In the genomic region with DNA sequence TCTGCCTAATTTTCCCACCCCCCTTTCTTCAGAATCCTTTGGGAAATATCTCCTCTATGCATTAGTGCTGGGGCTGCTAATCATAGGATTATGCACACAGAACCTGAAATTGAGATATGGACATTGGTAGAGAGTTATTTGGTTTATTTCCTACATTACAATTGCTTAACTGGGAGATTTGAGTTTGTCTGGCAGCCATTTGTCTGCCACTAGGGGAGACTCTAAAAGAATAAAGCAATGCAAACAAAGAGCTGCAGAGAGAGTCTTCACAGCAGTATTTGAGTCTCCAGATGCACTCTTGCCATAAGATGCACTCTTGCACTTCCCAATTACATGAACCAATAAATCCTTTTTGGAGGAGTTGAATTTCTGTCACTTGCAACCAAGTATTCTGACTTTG, we compare ENCODE assay signal across 23 cellular contexts. TPM values are rescaled to one million over a fixed set of nuclear protein-coding genes. Genes with fewer than 3 reads are reported as not detected.
DNase-seq lines count a peak whose midpoint lies in the region; ATAC-seq, FAIRE-seq and TF ChIP-seq lines count a peak whose summit lies in the region.
"Had no signal": no experiment of that assay in that cellular context is flagged by ENCODE, and none has a peak within 500 bp of the region (broad histone marks: within the 10 kb centered on the region; RNA-seq: fewer than 3 reads in every experiment).

No MANE protein-coding gene starts in this region.

- H3K27me3 ChIP-seq in H9 (ENCODE audit: insufficient read depth, low read length) (no peaks in the 10 kb centered on the region), foreskin keratinocyte (no peaks in the 10 kb centered on the region), MG63 (no peaks in the 10 kb centered on the region)
- H3K27me3 ChIP-seq: gastroesophageal sphincter, neutrophil, right atrium auricular region had no signal

- H3K9me3 ChIP-seq in H9 (ENCODE audit: control insufficient read depth, low read depth, low read length) = no peaks in the 10 kb centered on the region
- no peaks in the 10 kb centered on the region for H3K9me3 ChIP-seq in MG63
- H3K9me3 ChIP-seq: gastroesophageal sphincter, neutrophil, right atrium auricular region had no signal

- H3K4me3 ChIP-seq in AG10803 (ENCODE audit: low read length) = no peak overlapping the region
- H3K4me3 ChIP-seq in MG63 = no peak overlapping the region
- H3K4me3 ChIP-seq: gastroesophageal sphincter, right atrium auricular region had no signal

- H3K27ac ChIP-seq in H9 (ENCODE audit: insufficient read length, low read depth, low read length) = no peak overlapping the region
- no peak overlapping the region for H3K27ac ChIP-seq in foreskin keratinocyte
- H3K27ac ChIP-seq: gastroesophageal sphincter, neutrophil, right atrium auricular region had no signal

- no peaks in the 10 kb centered on the region for H3K36me3 ChIP-seq in MG63
- H3K36me3 ChIP-seq: gastroesophageal sphincter, neutrophil, right atrium auricular region had no signal

- no peak overlapping the region for H3K14ac ChIP-seq in H9 (ENCODE audit: insufficient read depth, low read length)

- no peak overlapping the region for H2BK12ac ChIP-seq in H9 (ENCODE audit: insufficient read length, low read depth, low read length)

- H2AFZ ChIP-seq in H9 (ENCODE audit: low read length) = no peak overlapping the region

- H4K91ac ChIP-seq in H9 (ENCODE audit: insufficient read length, low read depth, low read length) = no peak overlapping the region

- H3K4me1 ChIP-seq in H9 (ENCODE audit: insufficient read depth, low read length) (no peaks in the 10 kb centered on the region), foreskin keratinocyte (no peaks in the 10 kb centered on the region)
- H3K4me1 ChIP-seq: gastroesophageal sphincter, right atrium auricular region had no signal

- H2BK5ac ChIP-seq in H9 (ENCODE audit: insufficient read length, low read length) = no peak overlapping the region

- H3K79me2 ChIP-seq in H9 (ENCODE audit: insufficient read depth, low read length) = no peaks in the 10 kb centered on the region

- ATAC-seq in WTC11 = peak; percentile 47
- ATAC-seq in foreskin keratinocyte = no peak
- ATAC-seq: gastroesophageal sphincter; stimulated activated naive CD8-positive, alpha-beta T cell treated with anti-CD3 and anti-CD28 coated beads, Interleukin-15, Interleukin-2, amounts not matched to agents 100 U/mL and 50 U/mL, for 24 hours had no signal

- H2AK5ac ChIP-seq in H9 (ENCODE audit: insufficient read length, low read length) = no peak overlapping the region

- H3K36me3 Mint-ChIP-seq in H9 (ENCODE audit: insufficient read depth in 1 of 3, low read depth in 3 of 3) = no peaks in the 10 kb centered on the region; a peak in 1 of 7 replicates
- H3K36me3 Mint-ChIP-seq in WTC11 = no peaks in the 10 kb centered on the region; the same call in 1 of the 2 replicates

- H3K18ac ChIP-seq in H9 (ENCODE audit: insufficient read length, low read depth, low read length) = no peak overlapping the region

- H3K9me3 Mint-ChIP-seq in H9 (peaks cover 15 to 21% of the 10 kb centered on the region in 2 experiments; a peak in 4 of 5 replicates), WTC11 (peaks cover 28% of the 10 kb centered on the region)
- H3K9me3 Mint-ChIP-seq: T-helper 1 cell treated with Interleukin-12 subunit alpha and Interleukin-12 subunit beta and Interleukin-4 antibody, amounts not matched to agents 30 μg/mL and 1 μg/mL, for 36 hours had no signal

- peak; percentile 11 for TF ChIP-seq CTCF in AG10803 (conservative IDR thresholded peaks at IDR 0.05; ENCODE audit: low read length)
- peak; percentile 50 for TF ChIP-seq CTCF in H9 (conservative IDR thresholded peaks at IDR 0.05)
- TF ChIP-seq CTCF in WTC11 (IDR thresholded peaks at IDR 0.05) = no peak
- TF ChIP-seq CTCF in foreskin keratinocyte (conservative IDR thresholded peaks at IDR 0.05) = peak; percentile 25

- H4K20me1 ChIP-seq in H9 (ENCODE audit: control insufficient read depth, insufficient read depth, insufficient read length) = no peaks in the 10 kb centered on the region

- H2BK20ac ChIP-seq in H9 (ENCODE audit: low read depth, low read length, poor library complexity, severe bottlenecking) = no peak overlapping the region

- FAIRE-seq in GM12891 (lab: Jason Lieb, UNC) = no peak
- FAIRE-seq: H54 had no signal

- peaks cover 2% of the 10 kb centered on the region; the same call in 1 of the 2 replicates for H3K27me3 Mint-ChIP-seq in H9 (ENCODE audit: low read depth)
- H3K27me3 Mint-ChIP-seq in WTC11 (ENCODE audit: low read depth) = no peaks in the 10 kb centered on the region; the same call in 1 of the 2 replicates

- no peak overlapping the region for H3K9ac ChIP-seq in H9 (ENCODE audit: extremely low read depth, insufficient read length, low read length)

- H2BK15ac ChIP-seq in H9 (ENCODE audit: low read depth, low read length) = no peak overlapping the region

- H3T11ph ChIP-seq in H9 (ENCODE audit: low read length) = no peak overlapping the region

- H3K23ac ChIP-seq in H9 (ENCODE audit: insufficient read length, low read depth, low read length) = no peak overlapping the region

- H3K4me1 Mint-ChIP-seq in H9 (peaks cover 9% of the 10 kb centered on the region in 2 experiments), WTC11 (peaks cover 10% of the 10 kb centered on the region)

- H3K27ac Mint-ChIP-seq in H9 (no peak overlapping the region), WTC11 (no peak overlapping the region)
- H3K27ac Mint-ChIP-seq: T-helper 1 cell treated with Interleukin-12 subunit alpha and Interleukin-12 subunit beta and Interleukin-4 antibody, amounts not matched to agents 30 μg/mL and 1 μg/mL, for 36 hours had no signal

- CTCF ChIA-PET in WTC11 (lab: Charles Lee) = interaction anchor here (0.5 to 1.4 kb wide), 9 partner anchors 10 to 773 kb away, joined by 3 to 13 read pairs (median 3); a partner anchor contains a TSS

- POLR2A ChIA-PET in WTC11 (lab: Charles Lee) = no interaction called here

- H3K79me1 ChIP-seq in H9 (ENCODE audit: insufficient read depth, low read depth, low read length, poor library complexity, severe bottlenecking) = no peaks in the 10 kb centered on the region

- TF ChIP-seq POLR2A in GM12891 (IDR thresholded peaks at IDR 0.05; ENCODE audit: low read depth, low read length) = no peak

- H2BK120ac ChIP-seq in H9 (ENCODE audit: low read depth, low read length, poor library complexity, severe bottlenecking) = no peak overlapping the region

- H3K4ac ChIP-seq in H9 (ENCODE audit: low read depth, low read length) = no peak overlapping the region

- H3K4me3 Mint-ChIP-seq in H9 = no peak overlapping the region
- H3K4me3 Mint-ChIP-seq in WTC11 = no peak overlapping the region
- H3K4me3 Mint-ChIP-seq: T-helper 1 cell treated with Interleukin-12 subunit alpha and Interleukin-12 subunit beta and Interleukin-4 antibody, amounts not matched to agents 30 μg/mL and 1 μg/mL, for 36 hours had no signal

- DNase-seq in AG10803 (ENCODE audit: low read depth) (no peak), H9 (no peak), WTC11 (ENCODE audit: low spot score) (no peak), foreskin keratinocyte (no peak), MG63 (no peak), GM12891 (ENCODE audit: insufficient read length, low spot score) (no peak)
- no peak for DNase-seq in stimulated activated CD4-positive, alpha-beta T cell treated with anti-CD3 and anti-CD28 coated beads, Interleukin-15, amount 100 ng/mL, for 24 hours
- no peak for DNase-seq in NK-92 treated with Interleukin-12 subunit alpha and Interleukin-12 subunit beta, amount 100 ng/mL, for 24 hours (lab: John Stamatoyannopoulos, UW)
- DNase-seq: activated CD4-positive, CD25-positive, alpha-beta regulatory T cell; activated CD8-positive, alpha-beta memory T cell treated with anti-CD3 and anti-CD28 coated beads for 24 hours; cerebellar nuclear complex; effector memory CD4-positive, alpha-beta T cell; Karpas-422; midbrain; NCI-H1436; NCI-H345; SHP77 treated with DMSO at 0.1 percent for 48 hours; stimulated activated naive CD8-positive, alpha-beta T cell treated with anti-CD3 and anti-CD28 coated beads, Interleukin-15, Interleukin-2, amounts not matched to agents 100 U/mL and 50 U/mL, for 24 hours had no signal

- no peak overlapping the region for H3K56ac ChIP-seq in H9 (ENCODE audit: insufficient read length, low read depth, low read length)

- H3K4me2 ChIP-seq in H9 (ENCODE audit: insufficient read depth, insufficient read length, low read length) = no peak overlapping the region

- H4K8ac ChIP-seq in H9 (replicated peaks; ENCODE audit: insufficient read length, low read depth, low read length) = no peak overlapping the region

- no peaks in the 10 kb centered on the region for H3K23me2 ChIP-seq in H9 (ENCODE audit: insufficient read length, low read depth, low read length, poor library complexity, severe bottlenecking)

- H4K5ac ChIP-seq in H9 (ENCODE audit: insufficient read length, low read depth, low read length) = no peak overlapping the region

TF ChIP-seq in WTC11, 78 proteins besides CTCF, POLR2A, EP300 and RAD21 (continues in another document):
- TF ChIP-seq MXD4 (CRISPR knock-in tag; IDR thresholded peaks at IDR 0.05; ENCODE audit: borderline replicate concordance) = no peak

TF ChIP-seq in GM12891, 5 proteins besides CTCF, POLR2A, EP300 and RAD21:
- TF ChIP-seq POLR2AphosphoS5 (IDR thresholded peaks at IDR 0.05; ENCODE audit: low read depth, low read length) (no peak), PAX5 (IDR thresholded peaks at IDR 0.05; ENCODE audit: insufficient read depth, low read length, severe bottlenecking) (no peak), SPI1 (IDR thresholded peaks at IDR 0.05; ENCODE audit: low read depth, low read length) (no peak), POU2F2 (IDR thresholded peaks at IDR 0.05; ENCODE audit: low read depth, low read length) (no peak), TAF1 (IDR thresholded peaks at IDR 0.05; ENCODE audit: low read depth, low read length) (no peak)

RNA-seq across cellular contexts. Expression of a gene that starts 12.0 kb away (rescaled TPM):
- total RNA-seq in H9 (2021) (39.9 and 40.0 TPM in 2 replicates), WTC11 (2021) (31.7 to 39.9 TPM (median 37.8 TPM) in 3 replicates), foreskin keratinocyte (43.3 and 43.9 TPM in 2 replicates)
- 20.5 and 23.1 TPM in 2 replicates for polyA plus RNA-seq in foreskin keratinocyte
- total RNA-seq in MG63 (2014; rRNA removed; shearing (Covaris generic); ENCODE audit: low replicate concordance) = 17.3 and 35.3 TPM in 2 replicates
- polyA plus RNA-seq in GM12891 (2012; ENCODE audit: low read depth, missing spikeins) = 14.2 TPM
